In genomic region chr11:112087212-112087611, GRCh38 we compare ENCODE assay signal across 8 cellular contexts. TPM values are rescaled to one million over a fixed set of nuclear protein-coding genes. Genes with fewer than 3 reads are reported as not detected.
A peak's percentile ranks its signal among the peaks of the same experiment; 100 is the strongest.
DNase-seq lines count a peak whose midpoint lies in the region; ATAC-seq and TF ChIP-seq lines count a peak whose summit lies in the region.

No MANE protein-coding gene starts in this region.

- no peaks in the 10 kb centered on the region for H3K9me3 ChIP-seq in thoracic aorta

- peak overlapping the region; percentile 94 for H3K4me3 Mint-ChIP-seq in activated CD8-positive, alpha-beta memory T cell treated with anti-CD3 and anti-CD28 coated beads, Interleukin-2, amount 10 ng/mL, durations not matched to agents 7 days and 5 days
- H3K4me3 Mint-ChIP-seq in activated naive CD8-positive, alpha-beta T cell treated with anti-CD3 and anti-CD28 coated beads, Interleukin-2, amount 50 U/mL, for 24 hours = peak overlapping the region; percentile 100
- peak overlapping the region; percentile 92 to 100 (median 99) for H3K4me3 Mint-ChIP-seq in immature natural killer cell

- H3K4me3 ChIP-seq in thoracic aorta = peak overlapping the region; percentile 81

- CTCF ChIA-PET in activated CD8-positive, alpha-beta memory T cell treated with anti-CD3 and anti-CD28 coated beads, Interleukin-2, amount 10 ng/mL, durations not matched to agents 7 days and 5 days (lab: Charles Lee) = interaction anchor here (1.0 to 2.1 kb wide), 5 partner anchors 8 to 310 kb away, joined by 3 to 12 read pairs (median 5); partner anchors contain the start of genes NKAPD1 and PIH1D2

- H3K4me1 ChIP-seq in thoracic aorta (ENCODE audit: control insufficient read depth in 1 of 2, low read depth in 2 of 2) = peaks cover 17 to 37% of the 10 kb centered on the region in 2 donors

- H3K36me3 ChIP-seq in thoracic aorta = peaks cover 52% of the 10 kb centered on the region

- H3K36me3 Mint-ChIP-seq in activated CD8-positive, alpha-beta memory T cell treated with anti-CD3 and anti-CD28 coated beads, Interleukin-2, amount 10 ng/mL, durations not matched to agents 7 days and 5 days = peaks cover 67% of the 10 kb centered on the region
- H3K36me3 Mint-ChIP-seq in activated naive CD8-positive, alpha-beta T cell treated with anti-CD3 and anti-CD28 coated beads, Interleukin-2, amount 50 U/mL, for 24 hours (ENCODE audit: low read depth) = peaks cover 79% of the 10 kb centered on the region
- H3K36me3 Mint-ChIP-seq in immature natural killer cell = peaks cover 23 to 55% (median 43%) of the 10 kb centered on the region in 3 donors

- H3K27ac ChIP-seq in thoracic aorta = peak overlapping the region; percentile 51 to 57

- peaks cover 58% of the 10 kb centered on the region for H3K4me1 Mint-ChIP-seq in activated CD8-positive, alpha-beta memory T cell treated with anti-CD3 and anti-CD28 coated beads, Interleukin-2, amount 10 ng/mL, durations not matched to agents 7 days and 5 days
- H3K4me1 Mint-ChIP-seq in activated naive CD8-positive, alpha-beta T cell treated with anti-CD3 and anti-CD28 coated beads, Interleukin-2, amount 50 U/mL, for 24 hours = peaks cover 57% of the 10 kb centered on the region
- H3K4me1 Mint-ChIP-seq in immature natural killer cell = peaks cover 47 to 59% of the 10 kb centered on the region in 2 donors

- no peaks in the 10 kb centered on the region for H3K9me3 Mint-ChIP-seq in activated CD8-positive, alpha-beta memory T cell treated with anti-CD3 and anti-CD28 coated beads, Interleukin-2, amount 10 ng/mL, durations not matched to agents 7 days and 5 days (ENCODE audit: low read depth)
- H3K9me3 Mint-ChIP-seq in activated naive CD8-positive, alpha-beta T cell treated with anti-CD3 and anti-CD28 coated beads, Interleukin-2, amount 50 U/mL, for 24 hours = no peaks in the 10 kb centered on the region
- no peaks in the 10 kb centered on the region for H3K9me3 Mint-ChIP-seq in immature natural killer cell

- TF ChIP-seq CTCF in thoracic aorta (IDR thresholded peaks at IDR 0.05) = no peak

- no peak for ATAC-seq in activated CD8-positive, alpha-beta memory T cell treated with anti-CD3 and anti-CD28 coated beads, Interleukin-2, amount 10 ng/mL, durations not matched to agents 7 days and 5 days
- ATAC-seq in activated naive CD8-positive, alpha-beta T cell treated with anti-CD3 and anti-CD28 coated beads, Interleukin-2, amount 50 U/mL, for 24 hours = no peak
- no peak for ATAC-seq in thoracic aorta (ENCODE audit: insufficient number of reproducible peaks, low FRiP score, low read depth)
- ATAC-seq in HG03108 (IDR thresholded peaks at IDR 0.05; ENCODE audit: unreplicated experiment) = no peak
- ATAC-seq in GM18498 (IDR thresholded peaks at IDR 0.05; ENCODE audit: unreplicated experiment) = no peak

- no peak for DNase-seq in activated CD8-positive, alpha-beta memory T cell treated with anti-CD3 and anti-CD28 coated beads, Interleukin-2, amount 10 ng/mL, durations not matched to agents 7 days and 5 days
- no peak for DNase-seq in activated CD8-positive, alpha-beta memory T cell treated with anti-CD3 and anti-CD28 coated beads, Interleukin-2, amount 50 U/mL, for 4 hours
- no peak for DNase-seq in activated naive CD8-positive, alpha-beta T cell treated with anti-CD3 and anti-CD28 coated beads, Interleukin-2, amount 50 U/mL, for 24 hours
- DNase-seq in immature natural killer cell (no peak), thoracic aorta (ENCODE audit: low spot score) (no peak), NCI-H748 treated with DMSO at 0.1 percent for 48 hours (lab: John Stamatoyannopoulos, UW) (no peak)

- H3K27ac Mint-ChIP-seq in activated CD8-positive, alpha-beta memory T cell treated with anti-CD3 and anti-CD28 coated beads, Interleukin-2, amount 10 ng/mL, durations not matched to agents 7 days and 5 days = peak overlapping the region; percentile 92
- H3K27ac Mint-ChIP-seq in activated naive CD8-positive, alpha-beta T cell treated with anti-CD3 and anti-CD28 coated beads, Interleukin-2, amount 50 U/mL, for 24 hours = peak overlapping the region; percentile 98
- peak overlapping the region; percentile 92 to 99 (median 98) for H3K27ac Mint-ChIP-seq in immature natural killer cell

- no peaks in the 10 kb centered on the region for H3K27me3 ChIP-seq in thoracic aorta (replicated peaks; ENCODE audit: insufficient read depth)

- H3K27me3 Mint-ChIP-seq in activated CD8-positive, alpha-beta memory T cell treated with anti-CD3 and anti-CD28 coated beads, Interleukin-2, amount 10 ng/mL, durations not matched to agents 7 days and 5 days = no peaks in the 10 kb centered on the region
- peaks cover 3% of the 10 kb centered on the region for H3K27me3 Mint-ChIP-seq in activated naive CD8-positive, alpha-beta T cell treated with anti-CD3 and anti-CD28 coated beads, Interleukin-2, amount 50 U/mL, for 24 hours
- H3K27me3 Mint-ChIP-seq in immature natural killer cell (ENCODE audit: low read depth in 3 of 3) = peaks cover 10 to 13% (median 11%) of the 10 kb centered on the region in 3 donors

RNA-seq across cellular contexts. Expression of gene SDHD, which starts 0.5 kb away (rescaled TPM):
- 10 to 100 TPM; 71.8 to 93.5 TPM for total RNA-seq in activated CD8-positive, alpha-beta memory T cell treated with anti-CD3 and anti-CD28 coated beads, Interleukin-2, amount 10 ng/mL, durations not matched to agents 7 days and 5 days
- polyA plus RNA-seq in immature natural killer cell = 100 to 1,000 TPM; 158 to 341 (median 192) TPM
- 10 to 100 TPM; 41.8 to 96.4 TPM for total RNA-seq in thoracic aorta

RNA-seq across cellular contexts. Expression of gene TIMM8B, which starts 0.7 kb away (rescaled TPM):
- total RNA-seq in activated CD8-positive, alpha-beta memory T cell treated with anti-CD3 and anti-CD28 coated beads, Interleukin-2, amount 10 ng/mL, durations not matched to agents 7 days and 5 days = 10 to 100 TPM; 44.2 to 59.8 TPM
- polyA plus RNA-seq in immature natural killer cell = 100 to 1,000 TPM in 1 of 3 donors, 10 to 100 TPM in 2; 82.9 to 153 (median 90.7) TPM
- total RNA-seq in thoracic aorta = 10 to 100 TPM; 16.0 to 23.8 TPM

RNA-seq across cellular contexts. Expression of gene NKAPD1, which starts 13.1 kb away (rescaled TPM):
- total RNA-seq in activated CD8-positive, alpha-beta memory T cell treated with anti-CD3 and anti-CD28 coated beads, Interleukin-2, amount 10 ng/mL, durations not matched to agents 7 days and 5 days = 10 to 100 TPM; 20.6 to 22.5 TPM
- polyA plus RNA-seq in immature natural killer cell = 10 to 100 TPM in 2 of 3 donors, 1 to 10 TPM in 1; 5.9 to 13.7 (median 11.4) TPM
- total RNA-seq in thoracic aorta = 10 to 100 TPM; 10.2 to 21.0 TPM

RNA-seq across cellular contexts. Expression of gene PIH1D2, which starts 13.4 kb away (rescaled TPM):
- under 1 TPM in 1 of 2 experiments, not detected in 1; 0.49 TPM for total RNA-seq in activated CD8-positive, alpha-beta memory T cell treated with anti-CD3 and anti-CD28 coated beads, Interleukin-2, amount 10 ng/mL, durations not matched to agents 7 days and 5 days
- not detected for polyA plus RNA-seq in immature natural killer cell
- 1 to 10 TPM in 1 of 2 donors, not detected in 1; 2.2 TPM for total RNA-seq in thoracic aorta
